In the genomic region with DNA sequence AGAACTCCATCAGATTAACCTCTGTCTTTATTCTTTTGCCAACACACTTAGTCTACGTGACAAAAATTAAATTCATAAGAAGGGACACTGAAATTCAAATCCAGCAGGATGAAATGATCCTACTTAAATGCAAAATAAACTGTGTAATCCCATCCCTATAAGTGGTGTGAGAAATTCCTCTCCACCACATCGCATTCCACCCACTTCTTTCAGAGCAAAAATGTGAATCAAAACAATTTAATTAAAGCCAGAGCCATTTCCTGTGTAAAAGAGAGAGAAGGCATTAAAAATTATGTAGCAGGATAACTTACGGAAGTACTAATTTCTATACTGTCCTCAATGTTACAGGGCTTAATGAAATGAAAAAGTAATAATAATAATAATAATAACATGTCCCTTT, we compare ENCODE assay signal across 35 cellular contexts.
DNase-seq lines count a peak whose midpoint lies in the region; ATAC-seq, FAIRE-seq and TF ChIP-seq lines count a peak whose summit lies in the region.
"Had no signal": no experiment of that assay in that cellular context is flagged by ENCODE, and none has a peak within 500 bp of the region (broad histone marks: within the 10 kb centered on the region; RNA-seq: fewer than 3 reads in every experiment).

No MANE protein-coding gene starts in this region.

- in situ Hi-C loops in GM23248 (cut with MboI) = no loop called here

- H3K4me3 Mint-ChIP-seq in astrocyte (ENCODE audit: unreplicated experiment) = no peak overlapping the region
- H3K4me3 Mint-ChIP-seq: activated CD8-positive, alpha-beta T cell treated with anti-CD3 and anti-CD28 coated beads, Interleukin-2, amount 10 ng/mL, durations not matched to agents 7 days and 5 days; activated naive CD4-positive, alpha-beta T cell treated with anti-CD3 and anti-CD28 coated beads, Interleukin-2, amount 10 ng/mL, durations not matched to agents 7 days and 5 days; activated T-helper 17 cell treated with anti-CD3 and anti-CD28 coated beads, Interleukin-2, amount 50 U/mL, for 72 hours; CD14-positive monocyte; H9; natural killer cell had no signal

- H3K9me2 ChIP-seq in GM23248 (ENCODE audit: insufficient read depth) = no peaks in the 10 kb centered on the region

- TF ChIP-seq CTCF in astrocyte (IDR thresholded peaks at IDR 0.05; ENCODE audit: insufficient read depth, low read depth, low read length) = no peak
- TF ChIP-seq CTCF in foreskin fibroblast (IDR thresholded peaks at IDR 0.05; ENCODE audit: low read depth, low read length) = no peak

- DNase-seq in GM23248 (peak; percentile 10), astrocyte (ENCODE audit: low read depth) (peak; percentile 59), foreskin fibroblast (peak; percentile 38 to 71), T-helper 9 cell (no peak), Kasumi-1 (lab: John Stamatoyannopoulos, UW) (no peak)
- DNase-seq: activated CD4-positive, alpha-beta T cell treated with anti-CD3 and anti-CD28 coated beads for 4 hours; activated CD8-positive, alpha-beta T cell treated with anti-CD3 and anti-CD28 coated beads, Interleukin-2, amount 10 ng/mL, durations not matched to agents 7 days and 5 days; activated naive CD4-positive, alpha-beta T cell treated with anti-CD3 and anti-CD28 coated beads, Interleukin-2, amount 10 ng/mL, durations not matched to agents 7 days and 5 days; amniotic stem cell; Calu3; cortex of kidney; DMS79 treated with DMSO at 0.1 percent for 48 hours; effector memory CD4-positive, alpha-beta T cell; foreskin melanocyte; H9; heart left ventricle; islet precursor cell; natural killer cell; NCI-H1436; NCI-H2081 treated with DMSO at 0.1 percent for 48 hours; NCI-H446 treated with DMSO at 0.1 percent for 48 hours; occipital lobe; psoas muscle; stimulated activated CD4-positive, alpha-beta T cell treated with anti-CD3 and anti-CD28 coated beads, Interleukin-4, amount 100 ng/mL, for 24 hours; SW 1271; T1000; tibial artery; WERI-Rb-1 had no signal

- H2AFZ ChIP-seq in GM23248 = no peak overlapping the region
- no peak overlapping the region for H2AFZ ChIP-seq in astrocyte (ENCODE audit: low read depth, low read length)

- H3K9ac ChIP-seq in GM23248 (no peak overlapping the region), astrocyte (ENCODE audit: low read length) (no peak overlapping the region)

- peaks cover 8% of the 10 kb centered on the region for H3K4me1 Mint-ChIP-seq in astrocyte (ENCODE audit: low read depth, unreplicated experiment)
- H3K4me1 Mint-ChIP-seq: activated naive CD4-positive, alpha-beta T cell treated with anti-CD3 and anti-CD28 coated beads, Interleukin-2, amount 10 ng/mL, durations not matched to agents 7 days and 5 days; activated T-helper 17 cell treated with anti-CD3 and anti-CD28 coated beads, Interleukin-2, amount 50 U/mL, for 72 hours; CD14-positive monocyte; natural killer cell had no signal

- H3K4me1 ChIP-seq in GM23248 (ENCODE audit: insufficient read depth) = peaks cover 15% of the 10 kb centered on the region
- H3K4me1 ChIP-seq in astrocyte (ENCODE audit: insufficient read depth, low read length) = peaks cover 17% of the 10 kb centered on the region
- H3K4me1 ChIP-seq: heart left ventricle, psoas muscle, tibial artery had no signal

- no peaks in the 10 kb centered on the region for H3K9me3 ChIP-seq in GM23248 (ENCODE audit: low read depth)
- no peaks in the 10 kb centered on the region for H3K9me3 ChIP-seq in astrocyte (ENCODE audit: insufficient read depth, low read depth, low read length)
- H3K9me3 ChIP-seq: heart left ventricle, psoas muscle, tibial artery had no signal

- H3K4me2 ChIP-seq in GM23248 (ENCODE audit: unreplicated experiment) (peak overlapping the region; percentile 16), astrocyte (ENCODE audit: low read length) (peak overlapping the region; percentile 34)

- H3K4me3 ChIP-seq in GM23248 (no peak overlapping the region), astrocyte (ENCODE audit: insufficient read depth, low read depth, low read length) (no peak overlapping the region), foreskin fibroblast (ENCODE audit: low read depth in 1 of 2, low read length in 2 of 2) (no peak overlapping the region)
- H3K4me3 ChIP-seq: cardiac muscle cell, heart left ventricle, psoas muscle, tibial artery had no signal

- 7 to 19% methylated on average over 3 of the region's 3 CpGs for WGBS in GM23248 (ENCODE audit: low coverage in 1 of 2, low lambda C conversion rate in 2 of 2, missing lambda C conversion rate in 2 of 2), 2 experiments

- H3K79me2 ChIP-seq in GM23248 (ENCODE audit: insufficient read depth) (no peaks in the 10 kb centered on the region), astrocyte (ENCODE audit: insufficient read depth, low read length) (no peaks in the 10 kb centered on the region)

- no peak overlapping the region for H3K27ac Mint-ChIP-seq in astrocyte (ENCODE audit: unreplicated experiment)
- H3K27ac Mint-ChIP-seq: activated CD8-positive, alpha-beta T cell treated with anti-CD3 and anti-CD28 coated beads, Interleukin-2, amount 10 ng/mL, durations not matched to agents 7 days and 5 days; activated naive CD4-positive, alpha-beta T cell treated with anti-CD3 and anti-CD28 coated beads, Interleukin-2, amount 10 ng/mL, durations not matched to agents 7 days and 5 days; activated T-helper 17 cell treated with anti-CD3 and anti-CD28 coated beads, Interleukin-2, amount 50 U/mL, for 72 hours; CD14-positive monocyte; H9; natural killer cell had no signal

- peaks cover 17% of the 10 kb centered on the region; the same call in 1 of the 2 replicates for H3F3A ChIP-seq in GM23248 (ENCODE audit: insufficient read depth)

- ATAC-seq in HG03139 (IDR thresholded peaks at IDR 0.05; ENCODE audit: unreplicated experiment) = no peak
- no peak for ATAC-seq in GM18519 (IDR thresholded peaks at IDR 0.05; ENCODE audit: low FRiP score, unreplicated experiment)
- ATAC-seq: activated CD8-positive, alpha-beta T cell treated with anti-CD3 and anti-CD28 coated beads, Interleukin-2, amount 10 ng/mL, durations not matched to agents 7 days and 5 days; activated T-helper 17 cell treated with anti-CD3 and anti-CD28 coated beads, Interleukin-2, amount 50 U/mL, for 72 hours; heart left ventricle; natural killer cell; psoas muscle had no signal

- no peaks in the 10 kb centered on the region for H3K27me3 ChIP-seq in GM23248 (replicated peaks; ENCODE audit: insufficient read depth)
- H3K27me3 ChIP-seq in astrocyte (ENCODE audit: insufficient read depth, low read length) = no peaks in the 10 kb centered on the region
- H3K27me3 ChIP-seq: cardiac muscle cell, heart left ventricle, tibial artery had no signal

- no peaks in the 10 kb centered on the region for H3K36me3 ChIP-seq in GM23248 (ENCODE audit: low read depth)
- no peaks in the 10 kb centered on the region for H3K36me3 ChIP-seq in astrocyte (ENCODE audit: insufficient read depth, low read length)
- H3K36me3 ChIP-seq: cardiac muscle cell, heart left ventricle, tibial artery, WERI-Rb-1 had no signal

- no peaks in the 10 kb centered on the region for H3K36me3 Mint-ChIP-seq in astrocyte (ENCODE audit: low read depth, unreplicated experiment)
- H3K36me3 Mint-ChIP-seq: activated naive CD4-positive, alpha-beta T cell treated with anti-CD3 and anti-CD28 coated beads, Interleukin-2, amount 10 ng/mL, durations not matched to agents 7 days and 5 days; CD14-positive monocyte; natural killer cell had no signal

- no peaks in the 10 kb centered on the region for H3K9me3 Mint-ChIP-seq in astrocyte (ENCODE audit: unreplicated experiment)

- H3K27ac ChIP-seq in GM23248 (no peak overlapping the region), astrocyte (ENCODE audit: low read depth, low read length) (no peak overlapping the region)
- H3K27ac ChIP-seq: cardiac muscle cell, heart left ventricle, psoas muscle, tibial artery, WERI-Rb-1 had no signal

- peaks cover 8% of the 10 kb centered on the region for H3K27me3 Mint-ChIP-seq in astrocyte (ENCODE audit: low read depth, unreplicated experiment)
- H3K27me3 Mint-ChIP-seq: activated naive CD4-positive, alpha-beta T cell treated with anti-CD3 and anti-CD28 coated beads, Interleukin-2, amount 10 ng/mL, durations not matched to agents 7 days and 5 days; activated T-helper 17 cell treated with anti-CD3 and anti-CD28 coated beads, Interleukin-2, amount 50 U/mL, for 72 hours had no signal

- FAIRE-seq in astrocyte (lab: Jason Lieb, UNC) = peak; percentile 43
- FAIRE-seq: GM18507, GM19239 had no signal

- H4K20me1 ChIP-seq in GM23248 (ENCODE audit: insufficient read depth) (no peaks in the 10 kb centered on the region), astrocyte (ENCODE audit: insufficient read depth, low read length) (no peaks in the 10 kb centered on the region)

Comparison
In these comparisons a context has a peak if more than half of its experiments do, and no peak if none do; other contexts are left out.
1. DNase-seq: peak in GM23248 (single experiment), astrocyte (single experiment) and foreskin fibroblast (2 of 2); none in T-helper 9 cell (single experiment) and Kasumi-1 (0 of 2).